Comparison of ENCODE assay signal across 16 cellular contexts in genomic region chr3:174949523-174949922, GRCh38.
A peak's percentile ranks its signal among the peaks of the same experiment; 100 is the strongest.
DNase-seq lines count a peak whose midpoint lies in the region; ATAC-seq, FAIRE-seq and TF ChIP-seq lines count a peak whose summit lies in the region.
"Had no signal": no experiment of that assay in that cellular context is flagged by ENCODE, and none has a peak within 500 bp of the region (broad histone marks: within the 10 kb centered on the region; RNA-seq: fewer than 3 reads in every experiment).

No MANE protein-coding gene starts in this region.

- no peak overlapping the region for H3K27ac Mint-ChIP-seq in stimulated activated naive B cell treated with anti-CD40 and anti-IgM and Interleukin-4, amounts not matched to agents 10 μg/mL and 1 μg/mL and 100 μg/mL, for 72 hours
- H3K27ac Mint-ChIP-seq: activated CD4-positive, alpha-beta T cell treated with anti-CD3 and anti-CD28 coated beads, Interleukin-2, amount 10 ng/mL, durations not matched to agents 7 days and 5 days; activated naive CD4-positive, alpha-beta T cell treated with anti-CD3 and anti-CD28 coated beads for 36 hours; neural progenitor cell had no signal

- H3K36me3 ChIP-seq in bronchial epithelial cell (ENCODE audit: control insufficient read depth, insufficient read depth, low read length) (no peaks in the 10 kb centered on the region), kidney epithelial cell (ENCODE audit: control insufficient read depth, insufficient read depth, low read length) (no peaks in the 10 kb centered on the region)
- H3K36me3 ChIP-seq: neural progenitor cell, stomach had no signal

- no peak for TF ChIP-seq CTCF in LNCaP clone FGC (IDR thresholded peaks at IDR 0.05; ENCODE audit: control insufficient read depth, extremely low read depth, insufficient read depth)
- TF ChIP-seq CTCF in bronchial epithelial cell (IDR thresholded peaks at IDR 0.05; ENCODE audit: insufficient read depth, low read length, severe bottlenecking) = no peak
- no peak for TF ChIP-seq CTCF in kidney epithelial cell (IDR thresholded peaks at IDR 0.05; ENCODE audit: insufficient read depth, low read length, poor library complexity, severe bottlenecking)

- DNase-seq in AG08395 (ENCODE audit: low spot score) = peak; percentile 47
- DNase-seq in LNCaP clone FGC (ENCODE audit: low read depth) = peak; percentile 79
- peak; percentile 59 for DNase-seq in bronchial epithelial cell (ENCODE audit: low read depth)
- DNase-seq in kidney epithelial cell (ENCODE audit: low read depth) = peak; percentile 21
- DNase-seq in stimulated activated naive B cell treated with anti-CD40 and anti-IgM and Interleukin-4, amounts not matched to agents 10 μg/mL and 1 μg/mL and 100 μg/mL, for 72 hours = no peak
- DNase-seq in GOT3 (lab: John Stamatoyannopoulos, UW) = no peak
- no peak for DNase-seq in CD1c-positive myeloid dendritic cell (ENCODE audit: extremely low spot score)
- DNase-seq: activated CD4-positive, alpha-beta T cell treated with anti-CD3 and anti-CD28 coated beads, Interleukin-2, amount 10 ng/mL, durations not matched to agents 7 days and 5 days; activated naive CD4-positive, alpha-beta T cell treated with anti-CD3 and anti-CD28 coated beads for 36 hours; effector CD8-positive, alpha-beta T cell; MM.1S; NCI-H69; stomach had no signal

- no peak for FAIRE-seq in bronchial epithelial cell (lab: Jason Lieb, UNC)
- FAIRE-seq: islet of Langerhans had no signal

- H3K27me3 ChIP-seq in bronchial epithelial cell (ENCODE audit: control insufficient read depth, insufficient read depth, low read length) = no peaks in the 10 kb centered on the region
- H3K27me3 ChIP-seq in kidney epithelial cell (ENCODE audit: control insufficient read depth, insufficient read depth, low read length) = no peaks in the 10 kb centered on the region
- H3K27me3 ChIP-seq: neural progenitor cell, stomach had no signal

- no peaks in the 10 kb centered on the region for H3K36me3 Mint-ChIP-seq in stimulated activated naive B cell treated with anti-CD40 and anti-IgM and Interleukin-4, amounts not matched to agents 10 μg/mL and 1 μg/mL and 100 μg/mL, for 72 hours
- H3K36me3 Mint-ChIP-seq: neural progenitor cell had no signal

- H3K4me3 ChIP-seq in LNCaP clone FGC (ENCODE audit: low read depth, low read length) (no peak overlapping the region), bronchial epithelial cell (ENCODE audit: low read depth, low read length) (no peak overlapping the region), kidney epithelial cell (ENCODE audit: low read depth, low read length) (no peak overlapping the region)
- H3K4me3 ChIP-seq: neural progenitor cell, stomach had no signal

- H3K27me3 Mint-ChIP-seq in stimulated activated naive B cell treated with anti-CD40 and anti-IgM and Interleukin-4, amounts not matched to agents 10 μg/mL and 1 μg/mL and 100 μg/mL, for 72 hours = no peaks in the 10 kb centered on the region
- H3K27me3 Mint-ChIP-seq: activated CD4-positive, alpha-beta T cell treated with anti-CD3 and anti-CD28 coated beads, Interleukin-2, amount 10 ng/mL, durations not matched to agents 7 days and 5 days had no signal

- no peak for ATAC-seq in GM18907 (IDR thresholded peaks at IDR 0.05; ENCODE audit: unreplicated experiment)
- no peak for ATAC-seq in stimulated activated naive B cell treated with anti-CD40 and anti-IgM and Interleukin-4, amounts not matched to agents 10 μg/mL and 1 μg/mL and 100 μg/mL, for 72 hours (replicated peaks)

- no peaks in the 10 kb centered on the region for H3K4me1 Mint-ChIP-seq in stimulated activated naive B cell treated with anti-CD40 and anti-IgM and Interleukin-4, amounts not matched to agents 10 μg/mL and 1 μg/mL and 100 μg/mL, for 72 hours
- H3K4me1 Mint-ChIP-seq: activated CD4-positive, alpha-beta T cell treated with anti-CD3 and anti-CD28 coated beads, Interleukin-2, amount 10 ng/mL, durations not matched to agents 7 days and 5 days; neural progenitor cell had no signal

- no peaks in the 10 kb centered on the region for H3K9me3 Mint-ChIP-seq in stimulated activated naive B cell treated with anti-CD40 and anti-IgM and Interleukin-4, amounts not matched to agents 10 μg/mL and 1 μg/mL and 100 μg/mL, for 72 hours
- H3K9me3 Mint-ChIP-seq: activated naive CD4-positive, alpha-beta T cell treated with anti-CD3 and anti-CD28 coated beads for 36 hours; neural progenitor cell had no signal

- no peak overlapping the region for H3K4me3 Mint-ChIP-seq in stimulated activated naive B cell treated with anti-CD40 and anti-IgM and Interleukin-4, amounts not matched to agents 10 μg/mL and 1 μg/mL and 100 μg/mL, for 72 hours
- H3K4me3 Mint-ChIP-seq: activated CD4-positive, alpha-beta T cell treated with anti-CD3 and anti-CD28 coated beads, Interleukin-2, amount 10 ng/mL, durations not matched to agents 7 days and 5 days; activated naive CD4-positive, alpha-beta T cell treated with anti-CD3 and anti-CD28 coated beads for 36 hours; neural progenitor cell had no signal

Comparison
In these comparisons a context has a peak if more than half of its experiments do, and no peak if none do; other contexts are left out.
1. DNase-seq: peak in AG08395 (single experiment), LNCaP clone FGC (single experiment), bronchial epithelial cell (single experiment) and kidney epithelial cell (single experiment); none in stimulated activated naive B cell treated with anti-CD40 and anti-IgM and Interleukin-4, amounts not matched to agents 10 μg/mL and 1 μg/mL and 100 μg/mL, for 72 hours (single experiment), GOT3 (single experiment) and CD1c-positive myeloid dendritic cell (single experiment).